Comparison of ENCODE assay signal across 25 cellular contexts in the genomic region with DNA sequence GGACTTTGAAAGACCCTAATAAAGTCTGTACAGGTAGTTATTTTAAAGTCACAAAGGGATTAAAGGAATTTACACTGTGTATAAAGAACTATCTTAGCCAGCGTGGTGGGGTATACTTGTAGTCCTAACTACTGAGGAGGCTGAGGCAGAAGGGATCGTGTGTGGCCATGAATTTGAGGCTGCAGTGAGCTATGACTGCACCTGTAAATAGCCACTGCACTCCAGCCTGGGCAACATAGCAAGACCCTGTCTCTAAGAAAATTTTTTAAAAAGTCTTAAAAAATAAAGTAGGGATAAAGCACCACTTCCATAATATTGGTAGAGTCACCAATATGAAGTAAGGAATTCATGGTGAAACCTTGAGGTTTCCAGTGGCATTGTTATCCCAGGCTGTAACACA.
"Had no signal": no experiment of that assay in that cellular context is flagged by ENCODE, and none has a peak within 500 bp of the region (broad histone marks: within the 10 kb centered on the region; RNA-seq: fewer than 3 reads in every experiment).

No MANE protein-coding gene starts in this region.

- H3K9me3 Mint-ChIP-seq: activated T-cell treated with anti-CD3 and anti-CD28 coated beads, Interleukin-2, amount 50 U/mL, for 72 hours; effector memory CD8-positive, alpha-beta T cell had no signal

- H3K27me3 ChIP-seq: breast epithelium, colonic mucosa, dorsolateral prefrontal cortex, esophagus squamous epithelium, gastrocnemius medialis, upper lobe of right lung had no signal

- H3K36me3 ChIP-seq: breast epithelium, colonic mucosa, gastrocnemius medialis, upper lobe of right lung had no signal

- H3K27me3 Mint-ChIP-seq: activated CD4-positive, alpha-beta T cell treated with anti-CD3 and anti-CD28 coated beads for 36 hours; effector memory CD8-positive, alpha-beta T cell had no signal

- H3K4me3 ChIP-seq: breast epithelium, colonic mucosa, dorsolateral prefrontal cortex, esophagus squamous epithelium, gastrocnemius medialis, left ventricle myocardium inferior, upper lobe of right lung had no signal

- ATAC-seq: activated CD4-positive, alpha-beta T cell treated with anti-CD3 and anti-CD28 coated beads for 36 hours; activated T-cell treated with anti-CD3 and anti-CD28 coated beads, Interleukin-2, amount 50 U/mL, for 72 hours; effector memory CD8-positive, alpha-beta T cell; gastrocnemius medialis; right cardiac atrium; stimulated activated naive CD8-positive, alpha-beta T cell treated with anti-CD3 and anti-CD28 coated beads, Interleukin-15, Interleukin-2, amounts not matched to agents 100 U/mL and 50 U/mL, for 24 hours; upper lobe of right lung had no signal

- H2AFZ ChIP-seq: parathyroid adenoma had no signal

- H3K4me3 Mint-ChIP-seq: activated CD4-positive, alpha-beta T cell treated with anti-CD3 and anti-CD28 coated beads for 36 hours; mesothelial cell of epicardium; nephron had no signal

- H3K9ac ChIP-seq: parathyroid adenoma had no signal

- H3K27ac Mint-ChIP-seq: activated T-cell treated with anti-CD3 and anti-CD28 coated beads, Interleukin-2, amount 50 U/mL, for 72 hours; effector memory CD8-positive, alpha-beta T cell; mesothelial cell of epicardium had no signal

- H3K9me3 ChIP-seq: breast epithelium, colonic mucosa, esophagus squamous epithelium, gastrocnemius medialis, left ventricle myocardium inferior, upper lobe of right lung had no signal

- DNase-seq: activated CD4-positive, alpha-beta T cell treated with anti-CD3 and anti-CD28 coated beads for 36 hours; activated CD4-positive, alpha-beta T cell treated with anti-CD3 and anti-CD28 coated beads, Interleukin-2, amount 50 U/mL, for 4 hours; activated CD8-positive, alpha-beta memory T cell treated with anti-CD3 and anti-CD28 coated beads, Interleukin-2, amount 50 U/mL, for 48 hours; activated effector memory CD4-positive, alpha-beta T cell treated with anti-CD3 and anti-CD28 coated beads, Interleukin-2, amount 50 U/mL, for 16 hours; activated naive CD4-positive, alpha-beta T cell treated with anti-CD3 and anti-CD28 coated beads, Interleukin-2, amount 50 U/mL, for 16 hours; activated T-cell treated with anti-CD3 and anti-CD28 coated beads, Interleukin-2, amount 50 U/mL, for 72 hours; amniotic stem cell; colonic mucosa; dorsolateral prefrontal cortex; effector memory CD8-positive, alpha-beta T cell; esophagus squamous epithelium; gastrocnemius medialis; hippocampal formation; left ventricle myocardium inferior; nucleus accumbens; right cardiac atrium; stimulated activated CD4-positive, alpha-beta T cell treated with anti-CD3 and anti-CD28 coated beads, Interleukin-4, amount 100 ng/mL, for 24 hours; stimulated activated naive CD8-positive, alpha-beta T cell treated with anti-CD3 and anti-CD28 coated beads, Interleukin-15, Interleukin-2, amounts not matched to agents 100 U/mL and 50 U/mL, for 24 hours; T-helper 1 cell; T-helper 9 cell; upper lobe of right lung had no signal

- H3K27ac ChIP-seq: breast epithelium, colonic mucosa, dorsolateral prefrontal cortex, gastrocnemius medialis, left ventricle myocardium inferior, parathyroid adenoma, upper lobe of right lung had no signal
